In the genomic region with DNA sequence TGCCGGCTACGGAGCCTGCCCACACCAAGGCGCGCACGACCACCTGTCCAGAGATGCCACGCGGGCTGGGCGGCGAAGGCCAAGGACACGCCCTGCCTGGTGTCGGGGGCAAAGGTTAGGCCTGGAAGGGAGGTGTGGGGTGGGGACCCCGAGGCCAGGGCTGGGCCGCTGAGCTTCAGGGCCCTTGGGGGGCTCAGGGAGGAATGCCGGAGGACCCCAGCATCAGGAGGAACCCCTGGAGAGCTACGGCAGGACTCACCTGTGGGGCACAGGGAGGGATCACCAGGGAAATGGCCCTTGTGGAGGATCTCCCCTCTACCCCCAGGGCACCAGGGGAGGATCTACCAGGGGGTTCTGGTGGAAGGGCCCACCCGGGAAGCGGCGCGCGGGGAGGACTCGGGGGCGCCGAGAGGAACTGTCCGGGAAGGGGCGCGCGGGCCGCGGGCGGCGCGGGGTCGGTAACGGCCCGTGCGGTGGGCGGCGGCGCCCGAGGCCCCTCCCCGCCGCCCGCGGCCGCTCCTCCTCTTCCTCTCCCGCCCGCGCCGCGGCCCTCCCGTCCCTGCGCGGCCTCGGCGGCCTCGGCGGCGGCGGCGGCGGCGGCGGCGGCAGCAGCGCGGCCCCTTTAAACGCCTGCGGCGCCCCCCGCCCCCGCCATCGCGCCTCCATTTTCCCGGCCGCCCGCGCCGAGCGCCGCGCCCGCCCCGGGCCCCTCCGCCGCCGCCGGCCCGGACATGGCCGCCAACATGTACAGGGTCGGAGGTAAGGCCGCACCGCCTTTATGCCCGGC, we compare ENCODE assay signal across 8 cellular contexts. TPM values are rescaled to one million over a fixed set of nuclear protein-coding genes. Genes with fewer than 3 reads are reported as not detected.
DNase-seq lines count a peak whose midpoint lies in the region; ATAC-seq lines count a peak whose summit lies in the region.

Gene MTA1 (plus strand): TSS at position 523 of the 787 bp plus-strand sequence. CDS start 209 bp downstream, at position 732.

- ATAC-seq in GM19463 (IDR thresholded peaks at IDR 0.05; ENCODE audit: unreplicated experiment) (peak; percentile 62), esophagus mucosa (peak; percentile 34), naive B cell (ENCODE audit: low read depth in 2 of 2) (peak; percentile 56 to 57), HG03378 (IDR thresholded peaks at IDR 0.05; ENCODE audit: unreplicated experiment) (no peak)

- peaks cover 0 to 2% of the 10 kb centered on the region in 2 donors for H3K27me3 Mint-ChIP-seq in CD4-positive, alpha-beta memory T cell
- H3K27me3 Mint-ChIP-seq in naive B cell: peaks cover 0 to 9% (median 0%) of the 10 kb centered on the region in 3 donors

- peak in 4 of 5 donors; percentile 45 to 51 (median 49) for DNase-seq in CD4-positive, alpha-beta memory T cell
- DNase-seq in NCI-H2227 (lab: John Stamatoyannopoulos, UW; ENCODE audit: unreplicated experiment) (peak; percentile 66), activated T-cell treated with anti-CD3 and anti-CD28 coated beads for 4 hours (peak; percentile 32), naive B cell (peak; percentile 48)

- no peaks in the 10 kb centered on the region for H3K36me3 ChIP-seq in CD4-positive, alpha-beta memory T cell (ENCODE audit: insufficient read depth, low read length)
- no peaks in the 10 kb centered on the region for H3K36me3 ChIP-seq in thymus (ENCODE audit: control insufficient read depth, insufficient read depth)

- peaks cover 42% of the 10 kb centered on the region for H3K4me1 ChIP-seq in CD4-positive, alpha-beta memory T cell (ENCODE audit: insufficient read depth, low read length)
- H3K4me1 ChIP-seq in thymus (ENCODE audit: control insufficient read depth, insufficient read depth, low read length): peaks cover 30% of the 10 kb centered on the region

- intact Hi-C loops in CD4-positive, alpha-beta memory T cell (cut with micrococcal nuclease): loop anchor here (1.0 kb wide), 1 partner anchor 72 kb away; the partner anchor contains the start of gene TEDC1

- H3K27ac ChIP-seq in CD4-positive, alpha-beta memory T cell (ENCODE audit: low read depth, low read length): peak within 1 kb of the TSS; percentile 48
- peak within 1 kb of the TSS; percentile 44 for H3K27ac ChIP-seq in thymus (ENCODE audit: low read depth)

- CTCF ChIA-PET in CD4-positive, alpha-beta memory T cell (lab: Charles Lee; ENCODE audit: partially characterized antibody): interaction anchor here (0.6 kb wide), 1 partner anchor 15 kb away, joined by 4 read pairs; no protein-coding TSS in a partner anchor

- POLR2A ChIA-PET in CD4-positive, alpha-beta memory T cell (lab: Charles Lee; ENCODE audit: partially characterized antibody): interaction anchor here (0.6 to 1.0 kb wide), 2 partner anchors 15 to 68 kb away, joined by 3 read pairs; no protein-coding TSS in a partner anchor

- H3K27ac Mint-ChIP-seq in CD4-positive, alpha-beta memory T cell: peak within 1 kb of the TSS in 6 of 7 donors; percentile 70 to 89 (median 78)
- peak within 1 kb of the TSS; percentile 44 to 90 (median 84) for H3K27ac Mint-ChIP-seq in naive B cell

- H3K9me3 ChIP-seq in CD4-positive, alpha-beta memory T cell (ENCODE audit: control insufficient read depth in 1 of 2, low read length in 2 of 2): no peaks in the 10 kb centered on the region
- no peaks in the 10 kb centered on the region for H3K9me3 ChIP-seq in thymus (ENCODE audit: control insufficient read depth)

- peaks cover 1% of the 10 kb centered on the region for H3K27me3 ChIP-seq in CD4-positive, alpha-beta memory T cell (ENCODE audit: insufficient read depth, low read length)
- H3K27me3 ChIP-seq in thymus (ENCODE audit: control insufficient read depth, insufficient read depth): no peaks in the 10 kb centered on the region

- 6% methylated on average over 92 of the region's 93 CpGs for WGBS in thymus

- H3K36me3 Mint-ChIP-seq in CD4-positive, alpha-beta memory T cell: peaks cover 0 to 7% of the 10 kb centered on the region in 2 donors
- no peaks in the 10 kb centered on the region for H3K36me3 Mint-ChIP-seq in naive B cell

- no peaks in the 10 kb centered on the region for H3K9me3 Mint-ChIP-seq in CD4-positive, alpha-beta memory T cell
- no peaks in the 10 kb centered on the region for H3K9me3 Mint-ChIP-seq in naive B cell

- peak within 1 kb of the TSS; percentile 82 to 91 (median 86) for H3K4me3 Mint-ChIP-seq in CD4-positive, alpha-beta memory T cell
- peak within 1 kb of the TSS; percentile 80 to 93 (median 90) for H3K4me3 Mint-ChIP-seq in naive B cell

- peak within 1 kb of the TSS; percentile 42 to 54 for H3K4me3 ChIP-seq in CD4-positive, alpha-beta memory T cell (ENCODE audit: low read length in 2 of 2)
- H3K4me3 ChIP-seq in thymus (ENCODE audit: low read length): peak within 1 kb of the TSS; percentile 89

- peaks cover 5 to 45% (median 26%) of the 10 kb centered on the region in 4 donors for H3K4me1 Mint-ChIP-seq in CD4-positive, alpha-beta memory T cell
- H3K4me1 Mint-ChIP-seq in naive B cell: peaks cover 27 to 38% (median 31%) of the 10 kb centered on the region in 3 donors

RNA-seq across cellular contexts. Expression of gene MTA1, which starts in this region (rescaled TPM):
- total RNA-seq in CD4-positive, alpha-beta memory T cell: 100 to 1,000 TPM; 122 to 123 TPM
- polyA plus RNA-seq in CD4-positive, alpha-beta memory T cell: 1 to 10 TPM; 1.5 to 6.0 TPM
- total RNA-seq in esophagus mucosa: 30.9 TPM
- polyA plus RNA-seq in naive B cell (ENCODE audit: low read depth in 6 of 6) (1 to 10 TPM; 3.3 to 6.3 (median 4.7) TPM), thymus (80.8 TPM)

Comparison
In these comparisons a context has a peak if more than half of its experiments do, and no peak if none do; other contexts are left out.
1. RNA of gene MTA1 (polyA plus RNA-seq): 80.8 TPM in thymus (single experiment); 1.5 to 6.0 TPM in CD4-positive, alpha-beta memory T cell and 3.3 to 6.3 TPM in naive B cell; every median in the first group is over 10 times any median in the second.
2. Peak in every context shown above with its lines, with median percentiles within 50 percentile points of each other: DNase-seq.